19 cellular contexts compared by ENCODE assay signal in the genomic region with DNA sequence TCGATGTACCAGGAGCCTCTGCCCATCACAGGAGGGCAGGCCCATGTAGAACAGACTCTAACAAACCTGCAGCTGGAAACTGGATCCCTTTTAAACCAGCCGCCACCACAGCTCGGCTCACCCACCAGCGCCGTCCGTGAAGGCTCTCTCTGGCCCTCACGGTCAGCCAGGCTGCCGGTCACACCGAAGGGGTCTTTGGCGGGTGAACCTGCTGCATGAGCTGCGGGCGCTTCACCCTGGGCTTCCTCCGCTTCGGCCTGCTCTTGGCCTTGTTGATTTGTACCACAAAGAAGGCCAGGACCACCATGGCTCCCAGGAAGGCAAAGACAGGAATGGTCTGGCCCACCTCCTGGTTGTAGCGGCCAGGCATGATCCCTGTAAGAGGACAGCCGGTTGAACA. TPM values are rescaled to one million over a fixed set of nuclear protein-coding genes. Genes with fewer than 3 reads are reported as not detected.
"Had no signal": no experiment of that assay in that cellular context is flagged by ENCODE, and none has a peak within 500 bp of the region (broad histone marks: within the 10 kb centered on the region; RNA-seq: fewer than 3 reads in every experiment).

No MANE protein-coding gene starts in this region.

- H3K27ac ChIP-seq: colonic mucosa, esophagus squamous epithelium, hepatocyte, ovary, tibial nerve had no signal

- H3K36me3 ChIP-seq: ovary had no signal

- H2AFZ ChIP-seq: hepatocyte had no signal

- H3K79me2 ChIP-seq: hepatocyte had no signal

- H3K4me1 ChIP-seq: colonic mucosa, esophagus squamous epithelium, tibial nerve had no signal

- DNase-seq: activated CD4-positive, alpha-beta T cell treated with anti-CD3 and anti-CD28 coated beads, Interleukin-2, amount 10 ng/mL, durations not matched to agents 24 days and 14 days; activated CD4-positive, CD25-positive, alpha-beta regulatory T cell; activated CD8-positive, alpha-beta memory T cell treated with anti-CD3 and anti-CD28 coated beads, Interleukin-2, amount 50 U/mL, for 48 hours; caudate nucleus; colonic mucosa; effector CD4-positive, alpha-beta T cell; esophagus squamous epithelium; left ventricle myocardium inferior; stimulated activated CD4-positive, alpha-beta T cell treated with anti-CD3 and anti-CD28 coated beads, Interleukin-2, amount 100 ng/mL, for 48 hours had no signal

- H3K4me3 ChIP-seq: colonic mucosa, esophagus squamous epithelium, hepatocyte, left ventricle myocardium inferior, ovary, tibial nerve had no signal

- H3K27me3 ChIP-seq: colonic mucosa, esophagus squamous epithelium, hepatocyte, ovary, tibial nerve had no signal

- FAIRE-seq: endothelial cell of umbilical vein, keratinocyte had no signal

- H3K9me3 ChIP-seq: colonic mucosa, esophagus squamous epithelium, left ventricle myocardium inferior, ovary, tibial nerve had no signal

- H3K4me2 ChIP-seq: hepatocyte had no signal

- ATAC-seq: activated T-helper 17 cell treated with anti-CD3 and anti-CD28 coated beads, Interleukin-2, amount 50 U/mL, for 72 hours; stimulated activated memory B cell treated with anti-CD40 and anti-IgM and Interleukin-4, amounts not matched to agents 10 μg/mL and 1 μg/mL and 100 μg/mL, for 72 hours had no signal

RNA-seq across cellular contexts. Expression of a gene that starts 11.7 kb away (rescaled TPM):
- total RNA-seq: activated CD4-positive, alpha-beta T cell treated with anti-CD3 and anti-CD28 coated beads, Interleukin-2, amount 10 ng/mL, durations not matched to agents 24 days and 14 days; activated T-helper 17 cell treated with anti-CD3 and anti-CD28 coated beads, Interleukin-2, amount 50 U/mL, for 72 hours; colonic mucosa; endothelial cell of umbilical vein; esophagus squamous epithelium; fibroblast of villous mesenchyme; glomerular endothelial cell; hepatocyte; left ventricle myocardium inferior; subcutaneous adipose tissue; tibial nerve had no signal
- polyA plus RNA-seq: endothelial cell of umbilical vein, hepatocyte, keratinocyte had no signal
